In the genomic region with DNA sequence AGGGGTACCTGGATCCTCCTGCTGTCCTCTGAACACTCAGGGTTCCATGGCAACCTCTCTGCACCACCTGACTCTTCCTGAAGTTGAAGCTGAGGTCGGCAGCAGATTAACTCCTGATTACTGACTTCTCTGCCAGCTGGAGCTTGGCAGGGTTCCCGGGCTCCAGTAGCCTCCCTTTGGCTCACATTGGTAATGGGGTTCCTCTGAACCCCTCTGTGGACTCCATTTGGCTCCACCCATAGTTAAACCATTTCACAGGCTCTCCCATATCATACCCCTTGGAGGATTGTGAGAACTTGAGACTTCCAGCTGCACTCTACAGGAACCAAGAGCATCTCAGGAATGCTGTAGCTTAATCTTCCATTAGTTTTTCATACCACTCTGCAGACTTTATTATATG, we compare ENCODE assay signal across 13 cellular contexts.
"Had no signal": no experiment of that assay in that cellular context is flagged by ENCODE, and none has a peak within 500 bp of the region (broad histone marks: within the 10 kb centered on the region; RNA-seq: fewer than 3 reads in every experiment).

No MANE protein-coding gene starts in this region.

- H3K27me3 ChIP-seq: gastroesophageal sphincter, heart right ventricle, right lobe of liver had no signal

- H3K4me1 ChIP-seq: psoas muscle, right lobe of liver had no signal

- H3K4me3 ChIP-seq: gastroesophageal sphincter, heart right ventricle, lung, psoas muscle, right lobe of liver had no signal

- ATAC-seq: effector memory CD8-positive, alpha-beta T cell; gastroesophageal sphincter; heart right ventricle; left colon; psoas muscle; right lobe of liver had no signal

- H3K27ac ChIP-seq: gastroesophageal sphincter, heart right ventricle, psoas muscle, right lobe of liver had no signal

- DNase-seq: activated CD4-positive, alpha-beta T cell treated with anti-CD3 and anti-CD28 coated beads, Interleukin-2, amount 10 ng/mL, durations not matched to agents 7 days and 5 days; activated CD4-positive, CD25-positive, alpha-beta regulatory T cell; activated naive CD4-positive, alpha-beta T cell; activated naive CD8-positive, alpha-beta T cell treated with anti-CD3 and anti-CD28 coated beads, Interleukin-2, amount 10 ng/mL, durations not matched to agents 7 days and 5 days; aorta; dermis blood vessel endothelial cell; effector memory CD8-positive, alpha-beta T cell; heart right ventricle; left colon; psoas muscle; right lobe of liver had no signal

- H3K9me3 ChIP-seq: gastroesophageal sphincter, heart right ventricle, psoas muscle, right lobe of liver had no signal

- H3K36me3 ChIP-seq: gastroesophageal sphincter, heart right ventricle, right lobe of liver had no signal
